In genomic region chr16:1282275-1282995, GRCh38 we compare ENCODE assay signal across 20 cellular contexts. TPM values are rescaled to one million over a fixed set of nuclear protein-coding genes. Genes with fewer than 3 reads are reported as not detected.
A peak's percentile ranks its signal among the peaks of the same experiment; 100 is the strongest.
DNase-seq lines count a peak whose midpoint lies in the region; ATAC-seq and TF ChIP-seq lines count a peak whose summit lies in the region.
"Had no signal": no experiment of that assay in that cellular context is flagged by ENCODE, and none has a peak within 500 bp of the region (broad histone marks: within the 10 kb centered on the region; RNA-seq: fewer than 3 reads in every experiment).

No MANE protein-coding gene starts in this region.

- peaks cover 14% of the 10 kb centered on the region for H3K4me1 Mint-ChIP-seq in GM23338
- H3K4me1 Mint-ChIP-seq in memory B cell = peaks cover 2% of the 10 kb centered on the region
- peaks cover 10% of the 10 kb centered on the region for H3K4me1 Mint-ChIP-seq in WTC11

- H3K27me3 Mint-ChIP-seq in GM23338 (ENCODE audit: insufficient read depth, low read depth, poor library complexity) = peaks cover 17% of the 10 kb centered on the region
- peaks cover 13% of the 10 kb centered on the region for H3K27me3 Mint-ChIP-seq in memory B cell
- peaks cover 13% of the 10 kb centered on the region for H3K27me3 Mint-ChIP-seq in WTC11 (ENCODE audit: low read depth)

- CTCF ChIA-PET in WTC11 (lab: Charles Lee) (no interaction called here), OCI-LY7 (lab: Charles Lee; ENCODE audit: unreplicated experiment) (no interaction called here)

- no peak overlapping the region for H3K27ac Mint-ChIP-seq in GM23338
- H3K27ac Mint-ChIP-seq in memory B cell = no peak overlapping the region
- no peak overlapping the region for H3K27ac Mint-ChIP-seq in WTC11

- H3K4me2 ChIP-seq in GM23338 (no peak overlapping the region), MM.1S (ENCODE audit: low read depth, low read length) (no peak overlapping the region), OCI-LY7 (ENCODE audit: low read length) (no peak overlapping the region)
- H3K4me2 ChIP-seq: KMS-11 had no signal

- no peak for DNase-seq in GM23338 (ENCODE audit: low spot score)
- DNase-seq in NT2/D1 (ENCODE audit: low read depth, low spot score) = no peak
- no peak for DNase-seq in memory B cell (ENCODE audit: low spot score in 2 of 2)
- no peak for DNase-seq in upper lobe of right lung
- no peak for DNase-seq in WTC11 (ENCODE audit: low spot score)
- no peak for DNase-seq in MM.1S
- no peak for DNase-seq in OCI-LY7 (ENCODE audit: low spot score)
- DNase-seq: HCEC 1CT, NCI-H1092 treated with DMSO at 0.1 percent for 48 hours, NCI-H1436 treated with DMSO at 0.1 percent for 48 hours, NCI-H1930, NCI-H2227 treated with DMSO at 0.1 percent for 48 hours, NCI-H510A, T-helper 1 cell had no signal

- TF ChIP-seq CTCF in GM23338 (conservative IDR thresholded peaks at IDR 0.05; ENCODE audit: low read depth in 2 of 2) (peak; percentile 8 to 59; a peak in 2 of 4 replicates), upper lobe of right lung (IDR thresholded peaks at IDR 0.05) (no peak), WTC11 (IDR thresholded peaks at IDR 0.05) (no peak), MM.1S (IDR thresholded peaks at IDR 0.05; ENCODE audit: low read length) (no peak), OCI-LY7 (conservative IDR thresholded peaks at IDR 0.05; ENCODE audit: low read length) (no peak)

- no peaks in the 10 kb centered on the region for H3K27me3 ChIP-seq in GM23338 (ENCODE audit: insufficient read depth)
- peaks cover 48% of the 10 kb centered on the region for H3K27me3 ChIP-seq in NT2/D1 (ENCODE audit: insufficient read depth, insufficient read length)
- peaks cover 26% of the 10 kb centered on the region for H3K27me3 ChIP-seq in upper lobe of right lung
- peaks cover 92% of the 10 kb centered on the region for H3K27me3 ChIP-seq in MM.1S (replicated peaks; ENCODE audit: insufficient read depth, low read length)

- H3K36me3 Mint-ChIP-seq in GM23338 (ENCODE audit: low read depth) (no peaks in the 10 kb centered on the region), memory B cell (no peaks in the 10 kb centered on the region), WTC11 (no peaks in the 10 kb centered on the region)

- H3K9me3 ChIP-seq in NT2/D1 (ENCODE audit: insufficient read depth, low read length) (no peaks in the 10 kb centered on the region), upper lobe of right lung (no peaks in the 10 kb centered on the region), MM.1S (replicated peaks; ENCODE audit: insufficient read depth, low read length) (no peaks in the 10 kb centered on the region), OCI-LY7 (ENCODE audit: low read length) (no peaks in the 10 kb centered on the region)
- H3K9me3 ChIP-seq: SJSA1 had no signal

- H3K9me2 ChIP-seq in GM23338 (ENCODE audit: insufficient read depth) (no peaks in the 10 kb centered on the region), MM.1S (replicated peaks; ENCODE audit: insufficient read depth, low read length) (no peaks in the 10 kb centered on the region), OCI-LY7 (ENCODE audit: insufficient read depth, low read length) (no peaks in the 10 kb centered on the region)

- H3K4me3 Mint-ChIP-seq in GM23338 (no peak overlapping the region), memory B cell (no peak overlapping the region), WTC11 (no peak overlapping the region)

- H2AFZ ChIP-seq in GM23338 (no peak overlapping the region), MM.1S (ENCODE audit: low read length) (no peak overlapping the region), OCI-LY7 (ENCODE audit: low read length) (no peak overlapping the region)

- H3K9ac ChIP-seq in NT2/D1 (ENCODE audit: insufficient read length, low read depth) = peak overlapping the region; percentile 6
- H3K9ac ChIP-seq in MM.1S (ENCODE audit: low read length) = no peak overlapping the region
- H3K9ac ChIP-seq: KMS-11 had no signal

- H3K79me2 ChIP-seq in GM23338 (replicated peaks; ENCODE audit: insufficient read depth) (no peaks in the 10 kb centered on the region), MM.1S (ENCODE audit: low read length) (no peaks in the 10 kb centered on the region), OCI-LY7 (ENCODE audit: insufficient read depth, low read depth, low read length) (no peaks in the 10 kb centered on the region)

- POLR2A ChIA-PET in WTC11 (lab: Charles Lee) (no interaction called here), OCI-LY7 (lab: Charles Lee) (no interaction called here)

- H3K27ac ChIP-seq in GM23338 (ENCODE audit: low read depth) (no peak overlapping the region), upper lobe of right lung (no peak overlapping the region), MM.1S (ENCODE audit: low read length) (no peak overlapping the region), OCI-LY7 (ENCODE audit: low read depth, low read length, poor library complexity, severe bottlenecking) (no peak overlapping the region)
- H3K27ac ChIP-seq: C4-2B, HL-60, KMS-11, SJSA1 had no signal

- intact Hi-C loops in upper lobe of right lung (cut with DNase I) (no loop called here), OCI-LY7 (cut with micrococcal nuclease; ENCODE audit: unreplicated experiment) (no loop called here)

- H3F3A ChIP-seq in GM23338 (replicated peaks; ENCODE audit: low read depth) (no peaks in the 10 kb centered on the region), MM.1S (ENCODE audit: insufficient read depth, low read length) (no peaks in the 10 kb centered on the region)

- no peak overlapping the region for H3K4me3 ChIP-seq in GM23338
- H3K4me3 ChIP-seq in NT2/D1 (ENCODE audit: insufficient read length, low read depth) = no peak overlapping the region
- H3K4me3 ChIP-seq in upper lobe of right lung = no peak overlapping the region
- H3K4me3 ChIP-seq in MM.1S (ENCODE audit: low read length) = no peak overlapping the region
- H3K4me3 ChIP-seq in OCI-LY7 (ENCODE audit: low read depth, low read length, poor library complexity, severe bottlenecking) = no peak overlapping the region
- H3K4me3 ChIP-seq: SJSA1 had no signal

- H3K4me1 ChIP-seq in GM23338 (ENCODE audit: insufficient read depth) = peaks cover 13% of the 10 kb centered on the region; the same call in 1 of the 2 replicates
- peaks cover 46% of the 10 kb centered on the region for H3K4me1 ChIP-seq in NT2/D1 (ENCODE audit: insufficient read depth, insufficient read length)
- H3K4me1 ChIP-seq in upper lobe of right lung = no peaks in the 10 kb centered on the region
- H3K4me1 ChIP-seq in MM.1S (ENCODE audit: low read length) = no peaks in the 10 kb centered on the region
- no peaks in the 10 kb centered on the region for H3K4me1 ChIP-seq in OCI-LY7 (ENCODE audit: insufficient read depth, low read length, poor library complexity, severe bottlenecking)
- H3K4me1 ChIP-seq: SJSA1 had no signal

- BruUV-seq in OCI-LY7 (replicated peaks; lab: Mats Ljungman, UMichigan) = no TSS peak

- H4K20me1 ChIP-seq in GM23338 (replicated peaks; ENCODE audit: insufficient read depth) (no peaks in the 10 kb centered on the region), MM.1S (ENCODE audit: insufficient read depth, low read length) (no peaks in the 10 kb centered on the region), OCI-LY7 (ENCODE audit: insufficient read depth, low read length) (no peaks in the 10 kb centered on the region)

- H3K36me3 ChIP-seq in GM23338 (ENCODE audit: insufficient read depth) (no peaks in the 10 kb centered on the region), NT2/D1 (ENCODE audit: insufficient read depth, insufficient read length, low read length) (no peaks in the 10 kb centered on the region), upper lobe of right lung (no peaks in the 10 kb centered on the region), MM.1S (replicated peaks; ENCODE audit: insufficient read depth, low read length) (no peaks in the 10 kb centered on the region), OCI-LY7 (ENCODE audit: insufficient read depth, low read length) (no peaks in the 10 kb centered on the region)
- H3K36me3 ChIP-seq: SJSA1 had no signal

- H3K9me3 Mint-ChIP-seq in GM23338 (no peaks in the 10 kb centered on the region), memory B cell (no peaks in the 10 kb centered on the region), WTC11 (no peaks in the 10 kb centered on the region)

- ATAC-seq in GM23338 (no peak), memory B cell (ENCODE audit: low read depth) (peak; percentile 56), upper lobe of right lung (peak; percentile 7), WTC11 (no peak; the same call in 1 of the 2 replicates)
- ATAC-seq: Panc1 had no signal

TF ChIP-seq in WTC11, 78 proteins besides CTCF, POLR2A, EP300 and RAD21 (continues in another document):
- TF ChIP-seq ELF4 (CRISPR knock-in tag; IDR thresholded peaks at IDR 0.05; ENCODE audit: low read depth) = no peak

RNA-seq across cellular contexts. Expression of gene TPSD1, which starts 26.6 kb away (rescaled TPM):
- 0.17 TPM in 1 of 2 replicates, not detected in the other for total RNA-seq in GM23338 (2014; rRNA removed; shearing (Covaris generic))
- not detected in 2 replicates for polyA plus RNA-seq in GM23338 (2016; fragmentation: Nextera tagmentation; extraction: Ambion mirVana)
- total RNA-seq in upper lobe of right lung (9.4 TPM), WTC11 (2021) (0.31 to 1.5 TPM (median 0.94 TPM) in 3 replicates), OCI-LY7 (2022) (not detected in 2 replicates)
- not detected in 2 replicates for total RNA-seq in OCI-LY7 (2014; rRNA removed; shearing (Covaris generic))
- total RNA-seq: HT-29, SJSA1 had no signal

RNA-seq across cellular contexts. Expression of gene UBE2I, which starts 27.0 kb away (rescaled TPM):
- 116 and 117 TPM in 2 replicates for total RNA-seq in GM23338 (2014; rRNA removed; shearing (Covaris generic))
- polyA plus RNA-seq in GM23338 (2016; fragmentation: Nextera tagmentation; extraction: Ambion mirVana) = 216 and 220 TPM in 2 replicates
- total RNA-seq in upper lobe of right lung (95.6 TPM), WTC11 (2021) (211 to 229 TPM (median 222 TPM) in 3 replicates), OCI-LY7 (2022) (323 and 349 TPM in 2 replicates)
- total RNA-seq in OCI-LY7 (2014; rRNA removed; shearing (Covaris generic)) = 122 and 126 TPM in 2 replicates

RNA-seq across cellular contexts. Expression of gene TPSAB1, which starts 41.9 kb away (rescaled TPM):
- total RNA-seq in GM23338 (2014; rRNA removed; shearing (Covaris generic)) = not detected in 2 replicates
- not detected in 2 replicates for polyA plus RNA-seq in GM23338 (2016; fragmentation: Nextera tagmentation; extraction: Ambion mirVana)
- total RNA-seq in upper lobe of right lung = 122 TPM
- 0.53 TPM in 1 of 3 replicates, not detected in the others for total RNA-seq in WTC11 (2021)
- not detected in 2 replicates for total RNA-seq in OCI-LY7 (2014; rRNA removed; shearing (Covaris generic))
- not detected in 2 replicates for total RNA-seq in OCI-LY7 (2022)
- total RNA-seq: HT-29, SJSA1 had no signal

RNA-seq across cellular contexts. Expression of gene BAIAP3, which starts 51.0 kb away (rescaled TPM):
- total RNA-seq in GM23338 (2014; rRNA removed; shearing (Covaris generic)) = 13.0 and 23.0 TPM in 2 replicates
- polyA plus RNA-seq in GM23338 (2016; fragmentation: Nextera tagmentation; extraction: Ambion mirVana) = 4.2 and 5.2 TPM in 2 replicates
- 3.0 TPM for total RNA-seq in upper lobe of right lung
- total RNA-seq in WTC11 (2021) = 15.2 to 18.8 TPM (median 16.5 TPM) in 3 replicates
- 2.9 and 6.3 TPM in 2 replicates for total RNA-seq in OCI-LY7 (2014; rRNA removed; shearing (Covaris generic))
- 2.4 and 3.2 TPM in 2 replicates for total RNA-seq in OCI-LY7 (2022)

RNA-seq across cellular contexts. Expression of gene TPSB2, which starts 52.5 kb away (rescaled TPM):
- total RNA-seq in GM23338 (2014; rRNA removed; shearing (Covaris generic)) = not detected in 2 replicates
- 0.23 TPM in 1 of 2 replicates, not detected in the other for polyA plus RNA-seq in GM23338 (2016; fragmentation: Nextera tagmentation; extraction: Ambion mirVana)
- 181 TPM for total RNA-seq in upper lobe of right lung
- 0.18 to 0.44 TPM in 2 of 3 replicates, not detected in the other for total RNA-seq in WTC11 (2021)
- total RNA-seq in OCI-LY7 (2014; rRNA removed; shearing (Covaris generic)) = not detected in 2 replicates
- not detected in 2 replicates for total RNA-seq in OCI-LY7 (2022)
- total RNA-seq: HT-29, SJSA1 had no signal

Comparison
In these comparisons a context has a peak if more than half of its experiments do, and no peak if none do; other contexts are left out.
1. ATAC-seq: peak in memory B cell (single experiment) and upper lobe of right lung (single experiment); none in GM23338 (single experiment) and WTC11 (single experiment).
2. CTCF ChIP-seq: peak in GM23338 (2 of 2); none in upper lobe of right lung (single experiment), WTC11 (single experiment), MM.1S (single experiment) and OCI-LY7 (single experiment).
3. RNA of gene TPSAB1, which starts 41.9 kb away (total RNA-seq): 122 TPM in upper lobe of right lung (single experiment); not detected in GM23338, 0.53 TPM in WTC11 and not detected in OCI-LY7; every median in the first group is over 10 times any median in the second.